7 cellular contexts compared by ENCODE assay signal in genomic region chrX:103585421-103586313, GRCh38. TPM values are rescaled to one million over a fixed set of nuclear protein-coding genes. Genes with fewer than 3 reads are reported as not detected.
DNase-seq lines count a peak whose midpoint lies in the region; ATAC-seq, FAIRE-seq and TF ChIP-seq lines count a peak whose summit lies in the region.

Gene TCEAL4, plus strand, starts transcription at chrX:103585515. Its CDS starts 1,161 bp downstream, at chrX:103586676.

- H3K4me3 Mint-ChIP-seq in effector memory CD8-positive, alpha-beta T cell = peak within 1 kb of the TSS; percentile 85

- H2AFZ ChIP-seq in HCT116 (ENCODE audit: low read depth, low read length, poor library complexity, severe bottlenecking) = peak within 1 kb of the TSS; percentile 94

- no peaks in the 10 kb centered on the region for H3K27me3 ChIP-seq in HCT116 (ENCODE audit: insufficient read depth, low read length)

- no peaks in the 10 kb centered on the region for H3K79me2 ChIP-seq in HCT116 (ENCODE audit: insufficient read depth, low read length)

- no peaks in the 10 kb centered on the region for H3K9me3 Mint-ChIP-seq in effector memory CD8-positive, alpha-beta T cell

- no peak for TF ChIP-seq RAD21 in HCT116 (IDR thresholded peaks at IDR 0.05; ENCODE audit: low read depth)

- TF ChIP-seq POLR2A in GM12891 (IDR thresholded peaks at IDR 0.05; ENCODE audit: low read depth, low read length) (no peak), HCT116 (IDR thresholded peaks at IDR 0.05; ENCODE audit: borderline replicate concordance, extremely low read depth, insufficient read depth, insufficient read length) (no peak)

- intact Hi-C loops in HCT116 (cut with micrococcal nuclease) = loop anchor here (10.0 kb wide), 1 partner anchor 89 kb away; no protein-coding TSS in a partner anchor

- H3K36me3 Mint-ChIP-seq in effector memory CD8-positive, alpha-beta T cell (ENCODE audit: insufficient read depth) = peaks cover 2% of the 10 kb centered on the region

- H3K4me1 ChIP-seq in HCT116 (ENCODE audit: control insufficient read depth in 1 of 2, insufficient read depth in 2 of 2, low read length in 2 of 2) = peaks cover 0 to 4% of the 10 kb centered on the region in 2 experiments; a peak in 1 of 4 replicates

- H3K36me3 ChIP-seq in HCT116 (ENCODE audit: control insufficient read depth in 1 of 2, insufficient read depth in 2 of 2, low read length in 2 of 2) = no peaks in the 10 kb centered on the region; a peak in 1 of 4 replicates

- peak; percentile 87 for FAIRE-seq in GM12891 (lab: Jason Lieb, UNC)

- H3K27ac Mint-ChIP-seq in effector memory CD8-positive, alpha-beta T cell = peak within 1 kb of the TSS; percentile 87 to 88

- H3K4me1 Mint-ChIP-seq in effector memory CD8-positive, alpha-beta T cell (ENCODE audit: low read depth in 2 of 2) = peaks cover 2 to 8% of the 10 kb centered on the region in 2 donors

- no TSS peak for BruUV-seq in HCT116 (replicated peaks; lab: Mats Ljungman, UMichigan)

- H3K27ac ChIP-seq in HCT116 (ENCODE audit: low read depth, low read length) = peak within 1 kb of the TSS; percentile 56

- POLR2A ChIA-PET in HCT116 (lab: Charles Lee) = interaction anchor here (0.7 kb wide), 1 partner anchor 580 kb away, joined by 3 read pairs; no protein-coding TSS in a partner anchor

- CTCF ChIA-PET in HCT116 (lab: Charles Lee) = no interaction called here

- ATAC-seq in HCT116 = peak; percentile 97
- ATAC-seq in effector memory CD8-positive, alpha-beta T cell (replicated peaks) = peak; percentile 86

- no peaks in the 10 kb centered on the region for H4K20me1 ChIP-seq in HCT116 (ENCODE audit: insufficient read depth)

- DNase-seq in GM12891 (ENCODE audit: insufficient read length, low spot score) = no peak
- no peak for DNase-seq in HCT116 (ENCODE audit: low read depth, low spot score)
- DNase-seq in NCI-H1436 treated with DMSO at 0.1 percent for 48 hours (lab: John Stamatoyannopoulos, UW) = peak; percentile 3
- peak; percentile 9 to 23 for DNase-seq in activated CD4-positive, alpha-beta T cell treated with anti-CD3 and anti-CD28 coated beads for 4 hours
- peak in 1 of 3 experiments; percentile 2 for DNase-seq in effector memory CD8-positive, alpha-beta T cell
- DNase-seq in lung microvascular endothelial cell (ENCODE audit: low read depth in 2 of 2) = peak; percentile 35 to 56
- DNase-seq in stimulated activated CD8-positive, alpha-beta memory T cell treated with anti-CD3 and anti-CD28 coated beads, Interleukin-4, amount 100 ng/mL, for 48 hours = peak; percentile 58

- H3K27me3 Mint-ChIP-seq in effector memory CD8-positive, alpha-beta T cell = peaks cover 4 to 6% of the 10 kb centered on the region in 2 donors

- peak within 1 kb of the TSS; percentile 68 to 69 for H3K4me3 ChIP-seq in HCT116 (replicated peaks in 1 of 2; ENCODE audit: low read depth in 1 of 2, low read length in 2 of 2)

- H3K9me3 ChIP-seq in HCT116 (ENCODE audit: control insufficient read depth in 1 of 2, insufficient read depth in 1 of 2, low read depth in 1 of 2, low read length in 2 of 2) = no peaks in the 10 kb centered on the region

- RAD21 ChIA-PET in HCT116 (lab: Charles Lee; ENCODE audit: low non-redundant PET in 1 of 2, low total read pairs in 2 of 2, uncharacterized antibody in 2 of 2, unreplicated experiment in 2 of 2) = no interaction called here

- peak within 1 kb of the TSS; percentile 72 for H3K4me2 ChIP-seq in HCT116 (ENCODE audit: low read length)

- H3K9ac ChIP-seq in HCT116 (ENCODE audit: low read length) = peak within 1 kb of the TSS; percentile 65

- no peaks in the 10 kb centered on the region for H3K9me2 ChIP-seq in HCT116 (ENCODE audit: insufficient read depth)

- TF ChIP-seq CTCF in HCT116 (IDR thresholded peaks at IDR 0.05 in 2 of 3, conservative IDR thresholded peaks at IDR 0.05 in 1 of 3; ENCODE audit: borderline replicate concordance in 1 of 3, insufficient read depth in 1 of 3, low read depth in 2 of 3, low read length in 2 of 3) = no peak

TF ChIP-seq in GM12891, 5 proteins besides CTCF, POLR2A, EP300 and RAD21:
- no peak for TF ChIP-seq TAF1 (IDR thresholded peaks at IDR 0.05; ENCODE audit: low read depth, low read length)
- TF ChIP-seq POU2F2 (IDR thresholded peaks at IDR 0.05; ENCODE audit: low read depth, low read length) = no peak
- TF ChIP-seq PAX5 (IDR thresholded peaks at IDR 0.05; ENCODE audit: insufficient read depth, low read length, severe bottlenecking) = no peak
- no peak for TF ChIP-seq POLR2AphosphoS5 (IDR thresholded peaks at IDR 0.05; ENCODE audit: low read depth, low read length)
- no peak for TF ChIP-seq SPI1 (IDR thresholded peaks at IDR 0.05; ENCODE audit: low read depth, low read length)

TF ChIP-seq in HCT116, 20 proteins besides CTCF, POLR2A, EP300 and RAD21:
- no peak for TF ChIP-seq TCF7L2 (IDR thresholded peaks at IDR 0.05; ENCODE audit: borderline replicate concordance, extremely low read depth, insufficient read depth, insufficient read length)
- no peak for TF ChIP-seq EZH2 (IDR thresholded peaks at IDR 0.05)
- no peak for TF ChIP-seq SRF (IDR thresholded peaks at IDR 0.05; ENCODE audit: low read depth)
- no peak for TF ChIP-seq FOSL1 (IDR thresholded peaks at IDR 0.05; ENCODE audit: low read depth)
- TF ChIP-seq, protein P1, sequence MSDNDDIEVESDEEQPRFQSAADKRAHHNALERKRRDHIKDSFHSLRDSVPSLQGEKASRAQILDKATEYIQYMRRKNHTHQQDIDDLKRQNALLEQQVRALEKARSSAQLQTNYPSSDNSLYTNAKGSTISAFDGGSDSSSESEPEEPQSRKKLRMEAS (IDR thresholded peaks at IDR 0.05) = peak; percentile 22; the same call in 1 of the 2 replicates
- peak; percentile 53 for TF ChIP-seq POLR2AphosphoS5 (IDR thresholded peaks at IDR 0.05; ENCODE audit: low read depth, low read length)
- TF ChIP-seq ZFX (IDR thresholded peaks at IDR 0.05) = peak; percentile 12; the same call in 1 of the 2 replicates
- TF ChIP-seq JUND (IDR thresholded peaks at IDR 0.05) = no peak
- no peak for TF ChIP-seq ELF1 (IDR thresholded peaks at IDR 0.05; ENCODE audit: borderline replicate concordance, low read depth)
- TF ChIP-seq YY1 (IDR thresholded peaks at IDR 0.05; ENCODE audit: extremely low read depth, insufficient replicate concordance, low read depth, low read length) = peak; percentile 24
- no peak for TF ChIP-seq SIN3A (IDR thresholded peaks at IDR 0.05; ENCODE audit: low read depth)

RNA-seq across cellular contexts. Expression of gene TCEAL4, which starts in this region (rescaled TPM):
- polyA plus RNA-seq in GM12891 (2012; ENCODE audit: low read depth, missing spikeins) = 39.1 TPM
- total RNA-seq in HCT116 (2021; ENCODE audit: unreplicated experiment) (23.5 TPM), lung microvascular endothelial cell (28.1 and 36.9 TPM in 2 replicates)
- polyA plus RNA-seq in HCT116 (2012) = 18.7 and 24.6 TPM in 2 replicates

Comparison
In these comparisons a context has a peak if more than half of its experiments do, and no peak if none do; other contexts are left out.
1. DNase-seq: peak in NCI-H1436 treated with DMSO at 0.1 percent for 48 hours (single experiment), activated CD4-positive, alpha-beta T cell treated with anti-CD3 and anti-CD28 coated beads for 4 hours (2 of 2), lung microvascular endothelial cell (2 of 2) and stimulated activated CD8-positive, alpha-beta memory T cell treated with anti-CD3 and anti-CD28 coated beads, Interleukin-4, amount 100 ng/mL, for 48 hours (single experiment); none in GM12891 (single experiment) and HCT116 (single experiment).